In genomic region chr9:71285191-71285656, GRCh38 we compare ENCODE assay signal across 8 cellular contexts.
A peak's percentile ranks its signal among the peaks of the same experiment; 100 is the strongest.
DNase-seq lines count a peak whose midpoint lies in the region; ATAC-seq, FAIRE-seq and TF ChIP-seq lines count a peak whose summit lies in the region.

No MANE protein-coding gene starts in this region.

- CTCF ChIA-PET in CD8-positive, alpha-beta T cell (lab: Charles Lee): interaction anchor here (0.7 to 4.3 kb wide), 15 partner anchors 10 to 989 kb away, joined by 3 to 30 read pairs (median 3); no protein-coding TSS in a partner anchor
- CTCF ChIA-PET in activated B cell treated with CpG ODN at 0.5 μM for 24 hours (lab: Charles Lee): interaction anchor here (0.9 to 5.2 kb wide), 8 partner anchors 480 to 987 kb away, joined by 3 to 38 read pairs (median 5); no protein-coding TSS in a partner anchor

- intact Hi-C loops in CD8-positive, alpha-beta T cell (cut with DNase I, micrococcal nuclease): loop anchor here (1.0 to 5.0 kb wide), 5 partner anchors 482 to 986 kb away; partner anchors contain the start of gene CEMIP2 (in 1 of the 2)
- intact Hi-C loops in activated B cell treated with CpG ODN at 0.5 μM for 24 hours (cut with micrococcal nuclease): loop anchor here (1.0 to 10.0 kb wide), 5 partner anchors 317 to 987 kb away; no protein-coding TSS in a partner anchor
- intact Hi-C loops in esophagus squamous epithelium (cut with DNase I): no loop called here

- peak in 4 of 7 experiments; percentile 3 to 29 (median 14) for DNase-seq in CD8-positive, alpha-beta T cell
- DNase-seq in NCI-H2081 treated with DMSO at 0.1 percent for 48 hours (lab: John Stamatoyannopoulos, UW) (peak; percentile 66), activated B cell treated with CpG ODN at 0.5 μM for 24 hours (no peak), esophagus squamous epithelium (lab: John Stamatoyannopoulos, UW) (no peak), naive B cell (peak; percentile 6), urothelium cell line (ENCODE audit: low spot score) (peak; percentile 52)

- H3K9me3 ChIP-seq in CD8-positive, alpha-beta T cell (ENCODE audit: low read length): no peaks in the 10 kb centered on the region
- H3K9me3 ChIP-seq in esophagus squamous epithelium: no peaks in the 10 kb centered on the region

- no peak overlapping the region for H3K4me3 Mint-ChIP-seq in CD8-positive, alpha-beta T cell
- H3K4me3 Mint-ChIP-seq in activated B cell treated with CpG ODN at 0.5 μM for 24 hours (no peak overlapping the region), naive B cell (no peak overlapping the region)

- H3K27me3 Mint-ChIP-seq in CD8-positive, alpha-beta T cell (ENCODE audit: low read depth): peaks cover 11% of the 10 kb centered on the region
- H3K27me3 Mint-ChIP-seq in activated B cell treated with CpG ODN at 0.5 μM for 24 hours (peaks cover 2% of the 10 kb centered on the region), naive B cell (peaks cover 0 to 8% (median 4%) of the 10 kb centered on the region in 3 donors)

- H3K4me3 ChIP-seq in CD8-positive, alpha-beta T cell (ENCODE audit: low read depth, low read length): no peak overlapping the region
- H3K4me3 ChIP-seq in esophagus squamous epithelium: no peak overlapping the region

- POLR2A ChIA-PET in CD8-positive, alpha-beta T cell (lab: Charles Lee): interaction anchor here (0.7 kb wide), 1 partner anchor 10 kb away, joined by 3 read pairs; no protein-coding TSS in a partner anchor
- POLR2A ChIA-PET in activated B cell treated with CpG ODN at 0.5 μM for 24 hours (lab: Charles Lee): no interaction called here

- 25 to 26% methylated on average over 8 of the region's 8 CpGs for WGBS in esophagus squamous epithelium, 2 donors

- no peak for FAIRE-seq in urothelium cell line (lab: Jason Lieb, UNC)

- H3K9me3 Mint-ChIP-seq in CD8-positive, alpha-beta T cell: no peaks in the 10 kb centered on the region
- H3K9me3 Mint-ChIP-seq in activated B cell treated with CpG ODN at 0.5 μM for 24 hours: no peaks in the 10 kb centered on the region
- H3K9me3 Mint-ChIP-seq in naive B cell: no peaks in the 10 kb centered on the region

- no peak for TF ChIP-seq POLR2A in esophagus squamous epithelium (IDR thresholded peaks at IDR 0.05)

- no peaks in the 10 kb centered on the region for H3K4me1 ChIP-seq in CD8-positive, alpha-beta T cell (ENCODE audit: insufficient read depth, low read length)
- H3K4me1 ChIP-seq in esophagus squamous epithelium: peaks cover 0 to 5% (median 0%) of the 10 kb centered on the region in 3 donors

- H3K4me1 Mint-ChIP-seq in CD8-positive, alpha-beta T cell (ENCODE audit: low read depth): no peaks in the 10 kb centered on the region
- H3K4me1 Mint-ChIP-seq in activated B cell treated with CpG ODN at 0.5 μM for 24 hours (no peaks in the 10 kb centered on the region), naive B cell (no peaks in the 10 kb centered on the region)

- H3K27ac Mint-ChIP-seq in CD8-positive, alpha-beta T cell: no peak overlapping the region
- H3K27ac Mint-ChIP-seq in activated B cell treated with CpG ODN at 0.5 μM for 24 hours (no peak overlapping the region), naive B cell (no peak overlapping the region)

- no peaks in the 10 kb centered on the region for H3K36me3 ChIP-seq in CD8-positive, alpha-beta T cell (ENCODE audit: insufficient read depth, low read length)
- no peaks in the 10 kb centered on the region for H3K36me3 ChIP-seq in esophagus squamous epithelium

- no peaks in the 10 kb centered on the region for H3K27me3 ChIP-seq in CD8-positive, alpha-beta T cell (ENCODE audit: insufficient read depth, low read length)
- no peaks in the 10 kb centered on the region for H3K27me3 ChIP-seq in esophagus squamous epithelium

- H3K27ac ChIP-seq in CD8-positive, alpha-beta T cell (ENCODE audit: low read depth, low read length): no peak overlapping the region
- H3K27ac ChIP-seq in esophagus squamous epithelium: no peak overlapping the region

- TF ChIP-seq CTCF in CD8-positive, alpha-beta T cell (IDR thresholded peaks at IDR 0.05): peak; percentile 88
- TF ChIP-seq CTCF in activated B cell treated with CpG ODN at 0.5 μM for 24 hours (IDR thresholded peaks at IDR 0.05) (no peak), esophagus squamous epithelium (IDR thresholded peaks at IDR 0.05) (peak in 5 of 6 experiments; percentile 62 to 85 (median 74))

- no peaks in the 10 kb centered on the region for H3K36me3 Mint-ChIP-seq in CD8-positive, alpha-beta T cell
- no peaks in the 10 kb centered on the region for H3K36me3 Mint-ChIP-seq in activated B cell treated with CpG ODN at 0.5 μM for 24 hours (ENCODE audit: low read depth)
- H3K36me3 Mint-ChIP-seq in naive B cell: no peaks in the 10 kb centered on the region

- ATAC-seq in CD8-positive, alpha-beta T cell: peak; percentile 48
- ATAC-seq in GM18861 (IDR thresholded peaks at IDR 0.05; ENCODE audit: unreplicated experiment) (peak; percentile 94), HG03064 (IDR thresholded peaks at IDR 0.05; ENCODE audit: low read depth, unreplicated experiment) (peak; percentile 88), activated B cell treated with CpG ODN at 0.5 μM for 24 hours (ENCODE audit: low read depth) (peak; percentile 61), naive B cell (ENCODE audit: low read depth in 2 of 2) (peak; percentile 30 to 53)

Comparison
In these comparisons a context has a peak if more than half of its experiments do, and no peak if none do; other contexts are left out.
1. ATAC-seq: peak in every context shown above with its lines; median percentile 94 in GM18861; 88 in HG03064; 61 in activated B cell treated with CpG ODN at 0.5 μM for 24 hours; 48 in CD8-positive, alpha-beta T cell; 42 in naive B cell.
2. DNase-seq: peak in CD8-positive, alpha-beta T cell (4 of 7), NCI-H2081 treated with DMSO at 0.1 percent for 48 hours (single experiment), naive B cell (single experiment) and urothelium cell line (single experiment); none in activated B cell treated with CpG ODN at 0.5 μM for 24 hours (single experiment) and esophagus squamous epithelium (single experiment).